Comparison of ENCODE assay signal across 16 cellular contexts in genomic region chr12:45302621-45303020, GRCh38.
"Had no signal": no experiment of that assay in that cellular context is flagged by ENCODE, and none has a peak within 500 bp of the region (broad histone marks: within the 10 kb centered on the region; RNA-seq: fewer than 3 reads in every experiment).

No MANE protein-coding gene starts in this region.

- H3K9me3 ChIP-seq: neutrophil, tibial nerve, uterus had no signal

- ATAC-seq: activated T-helper 17 cell treated with anti-CD3 and anti-CD28 coated beads, Interleukin-2, amount 50 U/mL, for 72 hours; left ventricle myocardium superior; naive thymus-derived CD8-positive, alpha-beta T cell; stimulated activated memory B cell treated with anti-CD40 and anti-IgM and Interleukin-4, amounts not matched to agents 10 μg/mL and 1 μg/mL and 100 μg/mL, for 72 hours had no signal

- H3K27me3 ChIP-seq: neutrophil, tibial nerve, uterus had no signal

- DNase-seq: activated CD4-positive, alpha-beta T cell treated with anti-CD3 and anti-CD28 coated beads, Interleukin-2, amount 10 ng/mL, durations not matched to agents 7 days and 5 days; activated naive CD4-positive, alpha-beta T cell treated with anti-CD3 and anti-CD28 coated beads for 36 hours; activated T-cell treated with anti-CD3 and anti-CD28 coated beads for 4 hours; hippocampal formation; left ventricle myocardium superior; mesenchymal stem cell; naive thymus-derived CD8-positive, alpha-beta T cell; retina; stimulated activated CD4-positive, alpha-beta T cell treated with anti-CD3 and anti-CD28 coated beads, Interleukin-2, amount 100 ng/mL, for 48 hours; uterus had no signal

- H3K27ac ChIP-seq: neutrophil, parathyroid adenoma had no signal

- H3K9me3 Mint-ChIP-seq: activated CD4-positive, alpha-beta T cell treated with anti-CD3 and anti-CD28 coated beads, Interleukin-2, amount 10 ng/mL, durations not matched to agents 7 days and 5 days; activated naive CD4-positive, alpha-beta T cell treated with anti-CD3 and anti-CD28 coated beads for 36 hours; activated T-helper 17 cell treated with anti-CD3 and anti-CD28 coated beads, Interleukin-2, amount 50 U/mL, for 72 hours; stimulated activated memory B cell treated with anti-CD40 and anti-IgM and Interleukin-4, amounts not matched to agents 10 μg/mL and 1 μg/mL and 100 μg/mL, for 72 hours; T-helper 2 cell treated with Interferon-gamma antibody and Interleukin-4, amounts not matched to agents 5 μg/mL and 100 μg/mL, for 36 hours had no signal

- H3K4me3 Mint-ChIP-seq: activated CD4-positive, alpha-beta T cell treated with anti-CD3 and anti-CD28 coated beads, Interleukin-2, amount 10 ng/mL, durations not matched to agents 7 days and 5 days; activated naive CD4-positive, alpha-beta T cell treated with anti-CD3 and anti-CD28 coated beads for 36 hours; activated T-helper 17 cell treated with anti-CD3 and anti-CD28 coated beads, Interleukin-2, amount 50 U/mL, for 72 hours; naive thymus-derived CD8-positive, alpha-beta T cell; stimulated activated memory B cell treated with anti-CD40 and anti-IgM and Interleukin-4, amounts not matched to agents 10 μg/mL and 1 μg/mL and 100 μg/mL, for 72 hours; T-helper 2 cell treated with Interferon-gamma antibody and Interleukin-4, amounts not matched to agents 5 μg/mL and 100 μg/mL, for 36 hours had no signal

- H3K36me3 ChIP-seq: tibial nerve, uterus had no signal

- H2AFZ ChIP-seq: parathyroid adenoma had no signal

- H3K4me3 ChIP-seq: tibial nerve, uterus had no signal

- H3K27me3 Mint-ChIP-seq: activated CD4-positive, alpha-beta T cell treated with anti-CD3 and anti-CD28 coated beads, Interleukin-2, amount 10 ng/mL, durations not matched to agents 7 days and 5 days; activated T-helper 17 cell treated with anti-CD3 and anti-CD28 coated beads, Interleukin-2, amount 50 U/mL, for 72 hours; naive thymus-derived CD8-positive, alpha-beta T cell; stimulated activated memory B cell treated with anti-CD40 and anti-IgM and Interleukin-4, amounts not matched to agents 10 μg/mL and 1 μg/mL and 100 μg/mL, for 72 hours had no signal

- H3K27ac Mint-ChIP-seq: activated CD4-positive, alpha-beta T cell treated with anti-CD3 and anti-CD28 coated beads, Interleukin-2, amount 10 ng/mL, durations not matched to agents 7 days and 5 days; activated naive CD4-positive, alpha-beta T cell treated with anti-CD3 and anti-CD28 coated beads for 36 hours; activated T-helper 17 cell treated with anti-CD3 and anti-CD28 coated beads, Interleukin-2, amount 50 U/mL, for 72 hours; naive thymus-derived CD8-positive, alpha-beta T cell; stimulated activated memory B cell treated with anti-CD40 and anti-IgM and Interleukin-4, amounts not matched to agents 10 μg/mL and 1 μg/mL and 100 μg/mL, for 72 hours; T-helper 2 cell treated with Interferon-gamma antibody and Interleukin-4, amounts not matched to agents 5 μg/mL and 100 μg/mL, for 36 hours had no signal

- H3K4me1 Mint-ChIP-seq: activated CD4-positive, alpha-beta T cell treated with anti-CD3 and anti-CD28 coated beads, Interleukin-2, amount 10 ng/mL, durations not matched to agents 7 days and 5 days; activated T-helper 17 cell treated with anti-CD3 and anti-CD28 coated beads, Interleukin-2, amount 50 U/mL, for 72 hours; stimulated activated memory B cell treated with anti-CD40 and anti-IgM and Interleukin-4, amounts not matched to agents 10 μg/mL and 1 μg/mL and 100 μg/mL, for 72 hours had no signal

- H3K9ac ChIP-seq: parathyroid adenoma had no signal
